ENCODE assay signal across 1 cellular context in the genomic region with DNA sequence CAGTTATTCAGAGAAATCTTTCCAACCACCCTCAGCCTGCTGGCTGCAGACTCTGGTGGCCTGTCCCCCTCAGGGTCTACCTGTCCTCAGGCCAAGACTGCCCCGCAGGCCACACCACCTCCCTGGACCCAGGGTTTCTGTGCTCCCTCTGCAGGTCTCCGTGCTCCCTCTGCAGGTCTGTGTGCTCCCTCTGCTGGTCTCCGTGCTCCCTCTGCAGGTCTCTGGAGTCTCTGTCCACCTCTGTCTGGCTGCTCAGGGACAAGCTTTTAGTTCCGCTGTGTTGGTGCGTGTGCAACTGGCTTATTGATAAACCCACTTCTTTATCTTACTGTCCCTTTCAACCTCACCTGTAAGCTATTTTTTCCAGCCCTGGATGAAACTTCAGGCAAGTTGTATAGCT.
TF ChIP-seq lines count a peak whose summit lies in the region.

No MANE protein-coding gene starts in this region.

TF ChIP-seq in HCT116, 20 proteins besides CTCF, POLR2A, EP300 and RAD21 (continued from another document):
- TF ChIP-seq, protein P1, sequence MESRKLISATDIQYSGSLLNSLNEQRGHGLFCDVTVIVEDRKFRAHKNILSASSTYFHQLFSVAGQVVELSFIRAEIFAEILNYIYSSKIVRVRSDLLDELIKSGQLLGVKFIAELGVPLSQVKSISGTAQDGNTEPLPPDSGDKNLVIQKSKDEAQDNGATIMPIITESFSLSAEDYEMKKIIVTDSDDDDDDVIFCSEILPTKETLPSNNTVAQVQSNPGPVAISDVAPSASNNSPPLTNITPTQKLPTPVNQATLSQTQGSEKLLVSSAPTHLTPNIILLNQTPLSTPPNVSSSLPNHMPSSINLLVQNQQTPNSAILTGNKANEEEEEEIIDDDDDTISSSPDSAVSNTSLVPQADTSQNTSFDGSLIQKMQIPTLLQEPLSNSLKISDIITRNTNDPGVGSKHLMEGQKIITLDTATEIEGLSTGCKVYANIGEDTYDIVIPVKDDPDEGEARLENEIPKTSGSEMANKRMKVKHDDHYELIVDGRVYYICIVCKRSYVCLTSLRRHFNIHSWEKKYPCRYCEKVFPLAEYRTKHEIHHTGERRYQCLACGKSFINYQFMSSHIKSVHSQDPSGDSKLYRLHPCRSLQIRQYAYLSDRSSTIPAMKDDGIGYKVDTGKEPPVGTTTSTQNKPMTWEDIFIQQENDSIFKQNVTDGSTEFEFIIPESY (IDR thresholded peaks at IDR 0.05; ENCODE audit: extremely low read depth, insufficient replicate concordance, low read length), result no peak
- TF ChIP-seq JUND (IDR thresholded peaks at IDR 0.05), result no peak
- no peak for TF ChIP-seq YY1 (IDR thresholded peaks at IDR 0.05; ENCODE audit: extremely low read depth, insufficient replicate concordance, low read depth, low read length)
- no peak for TF ChIP-seq SRF (IDR thresholded peaks at IDR 0.05; ENCODE audit: low read depth)
- TF ChIP-seq, protein P2, sequence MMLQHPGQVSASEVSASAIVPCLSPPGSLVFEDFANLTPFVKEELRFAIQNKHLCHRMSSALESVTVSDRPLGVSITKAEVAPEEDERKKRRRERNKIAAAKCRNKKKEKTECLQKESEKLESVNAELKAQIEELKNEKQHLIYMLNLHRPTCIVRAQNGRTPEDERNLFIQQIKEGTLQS (IDR thresholded peaks at IDR 0.05), result no peak
- TF ChIP-seq, protein P3, sequence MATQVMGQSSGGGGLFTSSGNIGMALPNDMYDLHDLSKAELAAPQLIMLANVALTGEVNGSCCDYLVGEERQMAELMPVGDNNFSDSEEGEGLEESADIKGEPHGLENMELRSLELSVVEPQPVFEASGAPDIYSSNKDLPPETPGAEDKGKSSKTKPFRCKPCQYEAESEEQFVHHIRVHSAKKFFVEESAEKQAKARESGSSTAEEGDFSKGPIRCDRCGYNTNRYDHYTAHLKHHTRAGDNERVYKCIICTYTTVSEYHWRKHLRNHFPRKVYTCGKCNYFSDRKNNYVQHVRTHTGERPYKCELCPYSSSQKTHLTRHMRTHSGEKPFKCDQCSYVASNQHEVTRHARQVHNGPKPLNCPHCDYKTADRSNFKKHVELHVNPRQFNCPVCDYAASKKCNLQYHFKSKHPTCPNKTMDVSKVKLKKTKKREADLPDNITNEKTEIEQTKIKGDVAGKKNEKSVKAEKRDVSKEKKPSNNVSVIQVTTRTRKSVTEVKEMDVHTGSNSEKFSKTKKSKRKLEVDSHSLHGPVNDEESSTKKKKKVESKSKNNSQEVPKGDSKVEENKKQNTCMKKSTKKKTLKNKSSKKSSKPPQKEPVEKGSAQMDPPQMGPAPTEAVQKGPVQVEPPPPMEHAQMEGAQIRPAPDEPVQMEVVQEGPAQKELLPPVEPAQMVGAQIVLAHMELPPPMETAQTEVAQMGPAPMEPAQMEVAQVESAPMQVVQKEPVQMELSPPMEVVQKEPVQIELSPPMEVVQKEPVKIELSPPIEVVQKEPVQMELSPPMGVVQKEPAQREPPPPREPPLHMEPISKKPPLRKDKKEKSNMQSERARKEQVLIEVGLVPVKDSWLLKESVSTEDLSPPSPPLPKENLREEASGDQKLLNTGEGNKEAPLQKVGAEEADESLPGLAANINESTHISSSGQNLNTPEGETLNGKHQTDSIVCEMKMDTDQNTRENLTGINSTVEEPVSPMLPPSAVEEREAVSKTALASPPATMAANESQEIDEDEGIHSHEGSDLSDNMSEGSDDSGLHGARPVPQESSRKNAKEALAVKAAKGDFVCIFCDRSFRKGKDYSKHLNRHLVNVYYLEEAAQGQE (IDR thresholded peaks at IDR 0.05; ENCODE audit: low read depth), result no peak
- TF ChIP-seq TCF7L2 (IDR thresholded peaks at IDR 0.05; ENCODE audit: borderline replicate concordance, extremely low read depth, insufficient read depth, insufficient read length), result no peak
